2 cellular contexts compared by ENCODE assay signal in genomic region chr5:173670130-173670591, GRCh38.
TF ChIP-seq lines count a peak whose summit lies in the region.

No MANE protein-coding gene starts in this region.

TF ChIP-seq in A549, 52 proteins besides CTCF, POLR2A, EP300 and RAD21 (continued from another document):
- TF ChIP-seq, protein P1, sequence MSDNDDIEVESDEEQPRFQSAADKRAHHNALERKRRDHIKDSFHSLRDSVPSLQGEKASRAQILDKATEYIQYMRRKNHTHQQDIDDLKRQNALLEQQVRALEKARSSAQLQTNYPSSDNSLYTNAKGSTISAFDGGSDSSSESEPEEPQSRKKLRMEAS (IDR thresholded peaks at IDR 0.05): no peak
- TF ChIP-seq, protein P2, sequence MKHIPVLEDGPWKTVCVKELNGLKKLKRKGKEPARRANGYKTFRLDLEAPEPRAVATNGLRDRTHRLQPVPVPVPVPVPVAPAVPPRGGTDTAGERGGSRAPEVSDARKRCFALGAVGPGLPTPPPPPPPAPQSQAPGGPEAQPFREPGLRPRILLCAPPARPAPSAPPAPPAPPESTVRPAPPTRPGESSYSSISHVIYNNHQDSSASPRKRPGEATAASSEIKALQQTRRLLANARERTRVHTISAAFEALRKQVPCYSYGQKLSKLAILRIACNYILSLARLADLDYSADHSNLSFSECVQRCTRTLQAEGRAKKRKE (CRISPR knock-in tag; IDR thresholded peaks at IDR 0.05; ENCODE audit: low read depth): no peak
- TF ChIP-seq, protein P3, sequence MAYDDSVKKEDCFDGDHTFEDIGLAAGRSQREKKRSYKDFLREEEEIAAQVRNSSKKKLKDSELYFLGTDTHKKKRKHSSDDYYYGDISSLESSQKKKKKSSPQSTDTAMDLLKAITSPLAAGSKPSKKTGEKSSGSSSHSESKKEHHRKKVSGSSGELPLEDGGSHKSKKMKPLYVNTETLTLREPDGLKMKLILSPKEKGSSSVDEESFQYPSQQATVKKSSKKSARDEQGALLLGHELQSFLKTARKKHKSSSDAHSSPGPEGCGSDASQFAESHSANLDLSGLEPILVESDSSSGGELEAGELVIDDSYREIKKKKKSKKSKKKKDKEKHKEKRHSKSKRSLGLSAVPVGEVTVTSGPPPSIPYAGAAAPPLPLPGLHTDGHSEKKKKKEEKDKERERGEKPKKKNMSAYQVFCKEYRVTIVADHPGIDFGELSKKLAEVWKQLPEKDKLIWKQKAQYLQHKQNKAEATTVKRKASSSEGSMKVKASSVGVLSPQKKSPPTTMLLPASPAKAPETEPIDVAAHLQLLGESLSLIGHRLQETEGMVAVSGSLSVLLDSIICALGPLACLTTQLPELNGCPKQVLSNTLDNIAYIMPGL (CRISPR knock-in tag; IDR thresholded peaks at IDR 0.05; ENCODE audit: borderline replicate concordance): no peak
- no peak for TF ChIP-seq NFE2L2 (conservative IDR thresholded peaks at IDR 0.05; ENCODE audit: low read length)
- TF ChIP-seq HOXB5 (CRISPR knock-in tag; IDR thresholded peaks at IDR 0.05): no peak
- no peak for TF ChIP-seq KDM1A (IDR thresholded peaks at IDR 0.05; ENCODE audit: low read depth)
- no peak for TF ChIP-seq JUN (IDR thresholded peaks at IDR 0.05)
- TF ChIP-seq RFX5 (IDR thresholded peaks at IDR 0.05): no peak
- no peak for TF ChIP-seq PHF8 (IDR thresholded peaks at IDR 0.05; ENCODE audit: borderline replicate concordance, low read depth)
- no peak for TF ChIP-seq EHF (CRISPR knock-in tag; IDR thresholded peaks at IDR 0.05)

TF ChIP-seq in endothelial cell of umbilical vein, 7 proteins besides CTCF, POLR2A, EP300 and RAD21 (continued from another document):
- TF ChIP-seq POLR2AphosphoS5 (IDR thresholded peaks at IDR 0.05; ENCODE audit: insufficient read depth, low read depth, low read length): no peak
- TF ChIP-seq GATA2 (IDR thresholded peaks at IDR 0.05; ENCODE audit: insufficient read depth, insufficient read length, low read depth, low read length): no peak
TF ChIP-seq in endothelial cell of umbilical vein: peak in this region for 0.
